In the genomic region with DNA sequence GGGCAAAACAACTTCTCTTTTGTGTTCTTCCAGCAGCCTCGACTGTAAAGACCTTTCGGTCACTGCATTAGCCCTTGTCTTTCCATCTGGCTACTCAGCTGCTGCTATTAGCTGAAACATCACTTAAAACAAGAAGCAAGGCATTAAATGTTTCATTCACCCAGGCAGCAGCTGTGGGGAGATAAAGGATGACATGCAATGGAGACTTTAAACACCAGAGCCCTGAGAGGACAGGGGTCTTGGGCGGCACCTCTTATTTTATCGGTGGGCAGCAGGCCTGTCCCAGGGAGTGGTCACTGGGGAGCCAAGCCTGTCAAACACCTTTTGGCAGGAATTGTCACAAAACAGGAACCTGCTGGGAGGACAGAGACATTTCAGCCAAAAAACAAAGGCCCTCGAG, we compare ENCODE assay signal across 31 cellular contexts.
A peak's percentile ranks its signal among the peaks of the same experiment; 100 is the strongest.
DNase-seq lines count a peak whose midpoint lies in the region; ATAC-seq and TF ChIP-seq lines count a peak whose summit lies in the region.
"Had no signal": no experiment of that assay in that cellular context is flagged by ENCODE, and none has a peak within 500 bp of the region (broad histone marks: within the 10 kb centered on the region; RNA-seq: fewer than 3 reads in every experiment).

No MANE protein-coding gene starts in this region.

- WGBS in psoas muscle, 3 donors, result 60 to 66% (median 66%) methylated on average over 5 of the region's 5 CpGs

- TF ChIP-seq CTCF in left ventricle myocardium inferior (IDR thresholded peaks at IDR 0.05; ENCODE audit: borderline replicate concordance) (no peak), right atrium auricular region (IDR thresholded peaks at IDR 0.05) (no peak), coronary artery (IDR thresholded peaks at IDR 0.05) (no peak), psoas muscle (IDR thresholded peaks at IDR 0.05) (no peak), tibial artery (IDR thresholded peaks at IDR 0.05) (no peak)

- peaks cover 52% of the 10 kb centered on the region for H3K4me1 ChIP-seq in left ventricle myocardium inferior
- H3K4me1 ChIP-seq in right atrium auricular region, result peaks cover 0 to 32% of the 10 kb centered on the region in 2 donors
- peaks cover 46% of the 10 kb centered on the region for H3K4me1 ChIP-seq in psoas muscle
- peaks cover 0 to 20% (median 11%) of the 10 kb centered on the region in 4 donors for H3K4me1 ChIP-seq in tibial artery
- H3K4me1 ChIP-seq: foreskin keratinocyte, pancreas, upper lobe of right lung had no signal

- DNase-seq in left ventricle myocardium inferior (no peak), right atrium auricular region (ENCODE audit: low spot score) (no peak), coronary artery (ENCODE audit: low spot score) (no peak), psoas muscle (no peak), tibial artery (no peak), T-helper 1 cell (no peak), GOT3 (lab: John Stamatoyannopoulos, UW) (no peak), activated gamma-delta T cell treated with Interleukin-2 at 50 U/mL for 16 hours (no peak)
- DNase-seq: activated CD4-positive, alpha-beta T cell treated with anti-CD3 and anti-CD28 coated beads, Interleukin-2, amount 10 ng/mL, durations not matched to agents 24 days and 14 days; activated effector memory CD4-positive, alpha-beta T cell treated with anti-CD3 and anti-CD28 coated beads, Interleukin-2, amount 50 U/mL, for 16 hours; activated naive CD8-positive, alpha-beta T cell treated with anti-CD3 and anti-CD28 coated beads for 36 hours; activated T-cell treated with anti-CD3 and anti-CD28 coated beads, Interleukin-2, amount 50 U/mL, for 24 hours; central memory CD4-positive, alpha-beta T cell; esophagus squamous epithelium; foreskin keratinocyte; HFFc6; KG1; mammary epithelial cell; MM.1S; NCI-H1436; NCI-H2081; NCI-H345; NCI-H69; pancreas; SIG-M5; stimulated activated CD4-positive, alpha-beta T cell treated with anti-CD3 and anti-CD28 coated beads, Interleukin-4, amount 100 ng/mL, for 24 hours; SW 1271; upper lobe of right lung had no signal

- peaks cover 11% of the 10 kb centered on the region for H3K9me3 ChIP-seq in left ventricle myocardium inferior (replicated peaks)
- peaks cover 0 to 9% of the 10 kb centered on the region in 2 donors for H3K9me3 ChIP-seq in right atrium auricular region
- no peaks in the 10 kb centered on the region for H3K9me3 ChIP-seq in psoas muscle
- H3K9me3 ChIP-seq in tibial artery, result peaks cover 0 to 9% (median 0%) of the 10 kb centered on the region in 3 donors
- H3K9me3 ChIP-seq: esophagus squamous epithelium, pancreas, upper lobe of right lung had no signal

- intact Hi-C loops in left ventricle myocardium inferior (cut with micrococcal nuclease), result no loop called here
- intact Hi-C loops in psoas muscle (cut with DNase I), result loop anchor here in 1 of 2 donors (5.0 kb wide), 1 partner anchor 98 kb away; no protein-coding TSS in a partner anchor
- intact Hi-C loops in tibial artery (cut with DNase I; ENCODE audit: low total_unique reads), result loop anchor here (10.0 kb wide), 1 partner anchor 186 kb away; no protein-coding TSS in a partner anchor

- no peak for ATAC-seq in psoas muscle
- ATAC-seq: foreskin keratinocyte; natural killer cell treated with Interleukin-12 subunit alpha and Interleukin-12 subunit beta and Interleukin-15 and Interleukin-18, amount 100 ng/mL, for 72 hours had no signal

- no peaks in the 10 kb centered on the region for H3K36me3 ChIP-seq in left ventricle myocardium inferior
- no peaks in the 10 kb centered on the region for H3K36me3 ChIP-seq in right atrium auricular region
- no peaks in the 10 kb centered on the region for H3K36me3 ChIP-seq in psoas muscle (ENCODE audit: insufficient read depth in 1 of 2, low read depth in 1 of 2)
- no peaks in the 10 kb centered on the region for H3K36me3 ChIP-seq in tibial artery
- H3K36me3 ChIP-seq: esophagus squamous epithelium, pancreas, upper lobe of right lung had no signal

- H3K4me3 ChIP-seq in left ventricle myocardium inferior (no peak overlapping the region), right atrium auricular region (no peak overlapping the region), coronary artery (no peak overlapping the region), psoas muscle (no peak overlapping the region), tibial artery (no peak overlapping the region)
- H3K4me3 ChIP-seq: esophagus squamous epithelium, hepatocyte, pancreas, upper lobe of right lung had no signal

- H3K27me3 ChIP-seq in left ventricle myocardium inferior (ENCODE audit: low read depth) (no peaks in the 10 kb centered on the region), right atrium auricular region (no peaks in the 10 kb centered on the region), psoas muscle (ENCODE audit: insufficient read depth in 3 of 3, low read length in 2 of 3) (no peaks in the 10 kb centered on the region), tibial artery (no peaks in the 10 kb centered on the region)
- H3K27me3 ChIP-seq: esophagus squamous epithelium, foreskin keratinocyte, hepatocyte, pancreas, upper lobe of right lung had no signal

- peak overlapping the region; percentile 65 for H3K27ac ChIP-seq in left ventricle myocardium inferior (replicated peaks)
- peak overlapping the region in 1 of 2 donors; percentile 59 for H3K27ac ChIP-seq in right atrium auricular region
- peak overlapping the region; percentile 10 to 42 for H3K27ac ChIP-seq in coronary artery
- peak overlapping the region; percentile 23 for H3K27ac ChIP-seq in psoas muscle
- peak overlapping the region; percentile 17 to 32 for H3K27ac ChIP-seq in tibial artery
- H3K27ac ChIP-seq: foreskin keratinocyte, hepatocyte, HL-60, pancreas, upper lobe of right lung had no signal
